Comparison of ENCODE assay signal across 16 cellular contexts in the genomic region with DNA sequence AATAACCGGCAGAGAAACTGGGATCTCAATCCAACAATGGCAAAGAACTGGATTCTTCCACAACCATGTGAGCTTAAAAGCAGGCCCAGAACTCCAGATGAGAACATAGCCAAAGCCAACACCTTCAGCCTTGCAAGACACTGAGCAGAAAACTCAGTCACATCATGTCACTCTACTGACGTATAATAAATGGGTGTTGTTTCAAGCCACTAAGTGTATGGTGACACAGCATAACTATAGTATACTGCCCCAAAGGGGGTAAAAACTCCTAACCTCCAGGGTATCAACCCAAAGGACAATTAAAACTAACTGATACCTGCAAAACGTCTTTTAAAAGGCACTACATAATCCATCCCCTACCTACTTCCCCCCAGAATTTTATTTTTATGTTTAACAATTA.
"Had no signal": no experiment of that assay in that cellular context is flagged by ENCODE, and none has a peak within 500 bp of the region (broad histone marks: within the 10 kb centered on the region; RNA-seq: fewer than 3 reads in every experiment).

No MANE protein-coding gene starts in this region.

- H3K9me3 Mint-ChIP-seq: activated CD4-positive, alpha-beta memory T cell treated with anti-CD3 and anti-CD28 coated beads, Interleukin-2, amount 10 ng/mL, durations not matched to agents 7 days and 5 days; stimulated activated effector memory CD8-positive, alpha-beta T cell treated with anti-CD3 and anti-CD28 coated beads, Interleukin-12 subunit alpha, Interleukin-12 subunit beta, amount 100 ng/mL, for 72 hours; T-helper 1 cell treated with Interleukin-12 subunit alpha and Interleukin-12 subunit beta and Interleukin-4 antibody, amounts not matched to agents 30 μg/mL and 1 μg/mL, for 36 hours had no signal

- H3K4me1 ChIP-seq: adrenal gland, gastroesophageal sphincter, left ventricle myocardium inferior, right atrium auricular region, vagina had no signal

- ATAC-seq: gastroesophageal sphincter had no signal

- H3K27ac ChIP-seq: adrenal gland, gastroesophageal sphincter, left ventricle myocardium inferior, right atrium auricular region, vagina had no signal

- DNase-seq: activated CD8-positive, alpha-beta memory T cell treated with anti-CD3 and anti-CD28 coated beads, Interleukin-2, amount 50 U/mL, for 48 hours; activated naive CD4-positive, alpha-beta T cell treated with Interleukin-2 at 50 U/mL for 16 hours; adrenal gland; central memory CD4-positive, alpha-beta T cell; cortex of kidney; left ventricle myocardium inferior; mesendoderm; nucleus accumbens had no signal

- H3K4me2 ChIP-seq: smooth muscle cell had no signal

- H3K27me3 ChIP-seq: adrenal gland, gastroesophageal sphincter, right atrium auricular region, tibial nerve, vagina had no signal

- H3K9me3 ChIP-seq: adrenal gland, gastroesophageal sphincter, left ventricle myocardium inferior, right atrium auricular region, tibial nerve, vagina had no signal

- H3K4me3 ChIP-seq: adrenal gland, gastroesophageal sphincter, left ventricle myocardium inferior, right atrium auricular region, smooth muscle cell, tibial nerve, vagina had no signal

- H3K36me3 ChIP-seq: left ventricle myocardium inferior, right atrium auricular region, vagina had no signal
